In genomic region chr7:91373401-91373800, GRCh38 we compare ENCODE assay signal across 33 cellular contexts.
"Had no signal": no experiment of that assay in that cellular context is flagged by ENCODE, and none has a peak within 500 bp of the region (broad histone marks: within the 10 kb centered on the region; RNA-seq: fewer than 3 reads in every experiment).

No MANE protein-coding gene starts in this region.

- H3K4me3 Mint-ChIP-seq: activated CD4-positive, alpha-beta memory T cell treated with anti-CD3 and anti-CD28 coated beads, Interleukin-2, amount 10 ng/mL, durations not matched to agents 7 days and 5 days; activated CD4-positive, alpha-beta T cell treated with anti-CD3 and anti-CD28 coated beads, Interleukin-2, amount 10 ng/mL, durations not matched to agents 7 days and 5 days; activated T-cell treated with anti-CD3 and anti-CD28 coated beads, Interleukin-2, amount 50 U/mL, for 24 hours; mesothelial cell of epicardium; naive B cell; nephron progenitor cell; stimulated activated effector memory CD8-positive, alpha-beta T cell treated with anti-CD3 and anti-CD28 coated beads, Interleukin-12 subunit alpha, Interleukin-12 subunit beta, amount 100 ng/mL, for 72 hours; stimulated activated naive CD8-positive, alpha-beta T cell treated with anti-CD3 and anti-CD28 coated beads, Interleukin-15, Interleukin-2, amounts not matched to agents 100 ng/mL and 50 ng/mL, for 24 hours; type B pancreatic cell; WTC11 had no signal

- ATAC-seq: gastroesophageal sphincter; left cardiac atrium; left ventricle myocardium superior; psoas muscle; stimulated activated effector memory CD8-positive, alpha-beta T cell treated with anti-CD3 and anti-CD28 coated beads, Interleukin-12 subunit alpha, Interleukin-12 subunit beta, amount 100 ng/mL, for 72 hours; WTC11 had no signal

- H3K36me3 ChIP-seq: brain microvascular endothelial cell, gastroesophageal sphincter, ovary, sigmoid colon, uterus had no signal

- H3K27ac ChIP-seq: brain microvascular endothelial cell, coronary artery, dorsolateral prefrontal cortex, gastroesophageal sphincter, ovary, psoas muscle, sigmoid colon, uterus had no signal

- H3K9me3 Mint-ChIP-seq: activated CD4-positive, alpha-beta memory T cell treated with anti-CD3 and anti-CD28 coated beads, Interleukin-2, amount 10 ng/mL, durations not matched to agents 7 days and 5 days; activated CD4-positive, alpha-beta T cell treated with anti-CD3 and anti-CD28 coated beads, Interleukin-2, amount 10 ng/mL, durations not matched to agents 7 days and 5 days; activated T-cell treated with anti-CD3 and anti-CD28 coated beads, Interleukin-2, amount 50 U/mL, for 24 hours; mesothelial cell of epicardium; nephron progenitor cell had no signal

- DNase-seq: activated CD4-positive, alpha-beta memory T cell treated with anti-CD3 and anti-CD28 coated beads, Interleukin-2, amount 10 ng/mL, durations not matched to agents 7 days and 5 days; activated CD4-positive, alpha-beta T cell treated with anti-CD3 and anti-CD28 coated beads for 1 hour; activated CD4-positive, alpha-beta T cell treated with anti-CD3 and anti-CD28 coated beads, Interleukin-2, amount 10 ng/mL, durations not matched to agents 7 days and 5 days; activated CD8-positive, alpha-beta memory T cell treated with anti-CD3 and anti-CD28 coated beads, Interleukin-2, amount 50 U/mL, for 48 hours; activated gamma-delta T cell treated with Interleukin-2 at 50 U/mL for 16 hours; activated naive CD4-positive, alpha-beta T cell treated with anti-CD3 and anti-CD28 coated beads, Interleukin-2, amount 50 U/mL, for 16 hours; activated T-cell treated with anti-CD3 and anti-CD28 coated beads, Interleukin-2, amount 50 U/mL, for 24 hours; amniotic stem cell; brain microvascular endothelial cell; dorsolateral prefrontal cortex; effector memory CD4-positive, alpha-beta T cell; head of caudate nucleus; hippocampal formation; left cardiac atrium; left ventricle myocardium superior; naive B cell; nephron progenitor cell; ovary; psoas muscle; sigmoid colon; small intestine; stimulated activated CD4-positive, alpha-beta T cell treated with anti-CD3 and anti-CD28 coated beads, Interleukin-4, amount 100 ng/mL, for 24 hours; substantia nigra; uterus had no signal

- H3K4me3 ChIP-seq: coronary artery, dorsolateral prefrontal cortex, gastroesophageal sphincter, ovary, psoas muscle, sigmoid colon, uterus had no signal

- H3K4me1 ChIP-seq: gastroesophageal sphincter, psoas muscle, sigmoid colon, uterus had no signal

- H3K36me3 Mint-ChIP-seq: mesothelial cell of epicardium; naive B cell; stimulated activated effector memory CD8-positive, alpha-beta T cell treated with anti-CD3 and anti-CD28 coated beads, Interleukin-12 subunit alpha, Interleukin-12 subunit beta, amount 100 ng/mL, for 72 hours; type B pancreatic cell; WTC11 had no signal

- H3K27me3 ChIP-seq: brain microvascular endothelial cell, dorsolateral prefrontal cortex, gastroesophageal sphincter, ovary, sigmoid colon, uterus had no signal

- FAIRE-seq: astrocyte, keratinocyte, small intestine had no signal

- H3K4me1 Mint-ChIP-seq: activated CD4-positive, alpha-beta memory T cell treated with anti-CD3 and anti-CD28 coated beads, Interleukin-2, amount 10 ng/mL, durations not matched to agents 7 days and 5 days; activated CD4-positive, alpha-beta T cell treated with anti-CD3 and anti-CD28 coated beads, Interleukin-2, amount 10 ng/mL, durations not matched to agents 7 days and 5 days; mesothelial cell of epicardium; nephron progenitor cell; stimulated activated effector memory CD8-positive, alpha-beta T cell treated with anti-CD3 and anti-CD28 coated beads, Interleukin-12 subunit alpha, Interleukin-12 subunit beta, amount 100 ng/mL, for 72 hours had no signal

- H3K9me3 ChIP-seq: gastroesophageal sphincter, ovary, psoas muscle, sigmoid colon, uterus had no signal

- H3K27ac Mint-ChIP-seq: activated CD4-positive, alpha-beta memory T cell treated with anti-CD3 and anti-CD28 coated beads, Interleukin-2, amount 10 ng/mL, durations not matched to agents 7 days and 5 days; activated CD4-positive, alpha-beta T cell treated with anti-CD3 and anti-CD28 coated beads, Interleukin-2, amount 10 ng/mL, durations not matched to agents 7 days and 5 days; activated T-cell treated with anti-CD3 and anti-CD28 coated beads, Interleukin-2, amount 50 U/mL, for 24 hours; mesothelial cell of epicardium; naive B cell; nephron progenitor cell; stimulated activated effector memory CD8-positive, alpha-beta T cell treated with anti-CD3 and anti-CD28 coated beads, Interleukin-12 subunit alpha, Interleukin-12 subunit beta, amount 100 ng/mL, for 72 hours; stimulated activated naive CD8-positive, alpha-beta T cell treated with anti-CD3 and anti-CD28 coated beads, Interleukin-15, Interleukin-2, amounts not matched to agents 100 ng/mL and 50 ng/mL, for 24 hours; type B pancreatic cell; WTC11 had no signal

- H3K27me3 Mint-ChIP-seq: activated CD4-positive, alpha-beta memory T cell treated with anti-CD3 and anti-CD28 coated beads, Interleukin-2, amount 10 ng/mL, durations not matched to agents 7 days and 5 days; activated CD4-positive, alpha-beta T cell treated with anti-CD3 and anti-CD28 coated beads, Interleukin-2, amount 10 ng/mL, durations not matched to agents 7 days and 5 days had no signal
